In genomic region chr5:9529513-9529912, GRCh38 we compare ENCODE assay signal across 21 cellular contexts. TPM values are rescaled to one million over a fixed set of nuclear protein-coding genes. Genes with fewer than 3 reads are reported as not detected.
"Had no signal": no experiment of that assay in that cellular context is flagged by ENCODE, and none has a peak within 500 bp of the region (broad histone marks: within the 10 kb centered on the region; RNA-seq: fewer than 3 reads in every experiment).

No MANE protein-coding gene starts in this region.

- DNase-seq: effector CD8-positive, alpha-beta T cell; endodermal cell; head of caudate nucleus; hippocampal formation; left cardiac atrium; lower lobe of right lung; naive B cell; stimulated activated CD4-positive, alpha-beta T cell treated with anti-CD3 and anti-CD28 coated beads, Interleukin-2, amount 100 ng/mL, for 24 hours; stimulated activated CD4-positive, alpha-beta T cell treated with anti-CD3 and anti-CD28 coated beads, Interleukin-4, amount 100 ng/mL, for 4 hours; stimulated activated naive CD8-positive, alpha-beta T cell treated with anti-CD3 and anti-CD28 coated beads, Interleukin-15, Interleukin-2, amounts not matched to agents 100 U/mL and 50 U/mL, for 24 hours; substantia nigra; testis; tibial artery had no signal

- H3K9me3 ChIP-seq: gastrocnemius medialis, lower lobe of right lung, neutrophil, pancreas, testis, tibial artery, upper lobe of left lung had no signal

- H3K27ac ChIP-seq: epithelial cell of prostate, lower lobe of right lung, neutrophil, testis, tibial artery, upper lobe of left lung had no signal

- H3K4me3 ChIP-seq: gastrocnemius medialis, lower lobe of right lung, pancreas, testis, tibial artery, upper lobe of left lung had no signal

- H3K4me1 ChIP-seq: lower lobe of right lung, pancreas, testis had no signal

- H3K27me3 ChIP-seq: gastrocnemius medialis, neutrophil, pancreas, testis, tibial artery, upper lobe of left lung had no signal

- H3K36me3 ChIP-seq: gastrocnemius medialis, lower lobe of right lung, neutrophil, pancreas, tibial artery, upper lobe of left lung had no signal

- ATAC-seq: esophagus mucosa; natural killer cell treated with Interleukin-12 subunit alpha and Interleukin-12 subunit beta and Interleukin-15 and Interleukin-18, amount 100 ng/mL, for 72 hours; stimulated activated memory B cell treated with anti-CD40 and anti-IgM and Interleukin-4, amounts not matched to agents 10 μg/mL and 1 μg/mL and 100 μg/mL, for 72 hours; stimulated activated naive CD8-positive, alpha-beta T cell treated with anti-CD3 and anti-CD28 coated beads, Interleukin-15, Interleukin-2, amounts not matched to agents 100 U/mL and 50 U/mL, for 24 hours had no signal

RNA-seq across cellular contexts. Expression of gene SEMA5A, which starts 16.4 kb away (rescaled TPM):
- total RNA-seq: natural killer cell treated with Interleukin-12 subunit alpha and Interleukin-12 subunit beta and Interleukin-15 and Interleukin-18, amount 100 ng/mL, for 72 hours had no signal
